Comparison of ENCODE assay signal across 12 cellular contexts in genomic region chr16:55501549-55502322, GRCh38. TPM values are rescaled to one million over a fixed set of nuclear protein-coding genes. Genes with fewer than 3 reads are reported as not detected.
A peak's percentile ranks its signal among the peaks of the same experiment; 100 is the strongest.
DNase-seq lines count a peak whose midpoint lies in the region; ATAC-seq, FAIRE-seq and TF ChIP-seq lines count a peak whose summit lies in the region.
"Had no signal": no experiment of that assay in that cellular context is flagged by ENCODE, and none has a peak within 500 bp of the region (broad histone marks: within the 10 kb centered on the region; RNA-seq: fewer than 3 reads in every experiment).

No MANE protein-coding gene starts in this region.

- no peak overlapping the region for H3K18ac ChIP-seq in mesendoderm (ENCODE audit: low read length)

- H3K79me1 ChIP-seq in mesendoderm (ENCODE audit: low read length): no peaks in the 10 kb centered on the region

- H3K4me2 ChIP-seq in mesendoderm (ENCODE audit: low read length): no peak overlapping the region

- peaks cover 21% of the 10 kb centered on the region for H3K36me3 ChIP-seq in brain microvascular endothelial cell (replicated peaks)
- H3K36me3 ChIP-seq in mesendoderm (ENCODE audit: control insufficient read depth, insufficient read depth, low read length): peaks cover 25% of the 10 kb centered on the region
- peaks cover 0 to 65% (median 14%) of the 10 kb centered on the region in 4 donors for H3K36me3 ChIP-seq in esophagus muscularis mucosa

- peaks cover 72% of the 10 kb centered on the region for H3K4me1 Mint-ChIP-seq in HFFc6 (ENCODE audit: low read depth)
- peaks cover 6% of the 10 kb centered on the region for H3K4me1 Mint-ChIP-seq in activated CD8-positive, alpha-beta T cell treated with anti-CD3 and anti-CD28 coated beads for 36 hours (ENCODE audit: low read depth)

- no peak for FAIRE-seq in H54 (lab: Jason Lieb, UNC)

- no peaks in the 10 kb centered on the region for H3K9me3 Mint-ChIP-seq in HFFc6
- H3K9me3 Mint-ChIP-seq in activated CD8-positive, alpha-beta T cell treated with anti-CD3 and anti-CD28 coated beads for 36 hours: no peaks in the 10 kb centered on the region

- H3K9ac ChIP-seq in mesendoderm (ENCODE audit: low read length): no peak overlapping the region

- peak; percentile 70 for TF ChIP-seq CTCF in HFFc6 (IDR thresholded peaks at IDR 0.05)
- peak; percentile 72 for TF ChIP-seq CTCF in brain microvascular endothelial cell (IDR thresholded peaks at IDR 0.05; ENCODE audit: low read depth, low read length, missing control alignments)
- TF ChIP-seq CTCF in activated CD8-positive, alpha-beta T cell treated with anti-CD3 and anti-CD28 coated beads for 36 hours (IDR thresholded peaks at IDR 0.05): no peak
- TF ChIP-seq CTCF in esophagus muscularis mucosa (IDR thresholded peaks at IDR 0.05): peak in 1 of 3 experiments; percentile 18

- H3K9me3 ChIP-seq in esophagus muscularis mucosa: no peaks in the 10 kb centered on the region
- H3K9me3 ChIP-seq: spleen had no signal

- H3K27me3 ChIP-seq in brain microvascular endothelial cell (replicated peaks) (no peaks in the 10 kb centered on the region), mesendoderm (ENCODE audit: insufficient read depth, low read length, poor library complexity) (no peaks in the 10 kb centered on the region), esophagus muscularis mucosa (no peaks in the 10 kb centered on the region)

- intact Hi-C loops in activated CD8-positive, alpha-beta T cell treated with anti-CD3 and anti-CD28 coated beads for 36 hours (cut with micrococcal nuclease): no loop called here
- intact Hi-C loops in esophagus muscularis mucosa (cut with DNase I): no loop called here

- no peak overlapping the region for H2BK15ac ChIP-seq in mesendoderm (replicated peaks; ENCODE audit: low read depth)

- peak overlapping the region; percentile 80 for H3K27ac Mint-ChIP-seq in HFFc6
- H3K27ac Mint-ChIP-seq in activated CD8-positive, alpha-beta T cell treated with anti-CD3 and anti-CD28 coated beads for 36 hours: no peak overlapping the region

- no peaks in the 10 kb centered on the region for H3K79me2 ChIP-seq in mesendoderm (ENCODE audit: control insufficient read depth, insufficient read depth, low read length)

- H4K8ac ChIP-seq in mesendoderm (ENCODE audit: low read depth, low read length): no peak overlapping the region

- no peak overlapping the region for H3K23ac ChIP-seq in mesendoderm (ENCODE audit: low read length)

- POLR2A ChIA-PET in activated CD8-positive, alpha-beta T cell treated with anti-CD3 and anti-CD28 coated beads for 36 hours (lab: Charles Lee): no interaction called here

- TF ChIP-seq EP300 in esophagus muscularis mucosa (IDR thresholded peaks at IDR 0.05): no peak

- in situ Hi-C loops in brain microvascular endothelial cell (cut with HindIII; ENCODE audit: low pct_ligation_motif_present, low sequenced_read_pairs): no loop called here

- no peak overlapping the region for H2BK5ac ChIP-seq in mesendoderm (ENCODE audit: low read length)

- H3K27me3 Mint-ChIP-seq in HFFc6 (ENCODE audit: insufficient read depth): no peaks in the 10 kb centered on the region; the same call in 1 of the 2 replicates
- H3K27me3 Mint-ChIP-seq in activated CD8-positive, alpha-beta T cell treated with anti-CD3 and anti-CD28 coated beads for 36 hours: peaks cover 1% of the 10 kb centered on the region

- no peak overlapping the region for H4K5ac ChIP-seq in mesendoderm (ENCODE audit: low read length)

- CTCF ChIA-PET in activated CD8-positive, alpha-beta T cell treated with anti-CD3 and anti-CD28 coated beads for 36 hours (lab: Charles Lee): interaction anchor here (1.0 to 1.7 kb wide), 3 partner anchors 30 to 816 kb away, joined by 3 to 9 read pairs (median 3); no protein-coding TSS in a partner anchor

- no peak for TF ChIP-seq POLR2A in esophagus muscularis mucosa (IDR thresholded peaks at IDR 0.05; ENCODE audit: low read depth)
- TF ChIP-seq POLR2A in H54 (IDR thresholded peaks at IDR 0.05; ENCODE audit: low read depth, low read length): no peak

- WGBS in mesendoderm (ENCODE audit: extremely low coverage, insufficient coverage, low lambda C conversion rate): no CpG with 5 or more reads among the region's 9 CpGs
- 92% methylated on average over 9 of the region's 9 CpGs for WGBS in esophagus muscularis mucosa

- peak; percentile 17 for DNase-seq in AG08395 (ENCODE audit: low spot score)
- DNase-seq in HFFc6: no peak
- no peak for DNase-seq in brain microvascular endothelial cell
- peak; percentile 36 for DNase-seq in mesendoderm
- no peak for DNase-seq in activated CD8-positive, alpha-beta T cell treated with anti-CD3 and anti-CD28 coated beads for 36 hours
- DNase-seq in esophagus muscularis mucosa (ENCODE audit: extremely low spot score): no peak
- DNase-seq in H54 (ENCODE audit: insufficient read length, low spot score): no peak
- no peak for DNase-seq in GDM1 (lab: John Stamatoyannopoulos, UW)
- DNase-seq: COR-L47; effector memory CD4-positive, alpha-beta T cell; kidney glomerular epithelial cell; spleen had no signal

- no peak overlapping the region for H3K4ac ChIP-seq in mesendoderm (ENCODE audit: low read depth, low read length)

- H3K4me1 ChIP-seq in mesendoderm (ENCODE audit: control insufficient read depth, low read depth, low read length) (no peaks in the 10 kb centered on the region), esophagus muscularis mucosa (peaks cover 40 to 53% (median 52%) of the 10 kb centered on the region in 4 donors)

- H2BK120ac ChIP-seq in mesendoderm (ENCODE audit: low read depth, low read length): no peak overlapping the region

- H3K27ac ChIP-seq in brain microvascular endothelial cell: no peak overlapping the region
- no peak overlapping the region for H3K27ac ChIP-seq in mesendoderm (ENCODE audit: low read depth, low read length)
- peak overlapping the region in 1 of 4 donors; percentile 42 for H3K27ac ChIP-seq in esophagus muscularis mucosa (replicated peaks in 1 of 4)

- H3K56ac ChIP-seq in mesendoderm (ENCODE audit: low read length): no peak overlapping the region

- peak overlapping the region; percentile 24 for H3K4me3 Mint-ChIP-seq in HFFc6
- H3K4me3 Mint-ChIP-seq in activated CD8-positive, alpha-beta T cell treated with anti-CD3 and anti-CD28 coated beads for 36 hours: no peak overlapping the region

- ATAC-seq in activated CD8-positive, alpha-beta T cell treated with anti-CD3 and anti-CD28 coated beads for 36 hours: no peak

- H3K4me3 ChIP-seq in brain microvascular endothelial cell (ENCODE audit: low read depth, low read length) (no peak overlapping the region), mesendoderm (ENCODE audit: low read length) (no peak overlapping the region), esophagus muscularis mucosa (no peak overlapping the region)
- H3K4me3 ChIP-seq: spleen had no signal

- no peak overlapping the region for H2AK5ac ChIP-seq in mesendoderm (ENCODE audit: low read length)

- peaks cover 46% of the 10 kb centered on the region for H3K36me3 Mint-ChIP-seq in HFFc6 (ENCODE audit: low read depth)
- no peaks in the 10 kb centered on the region for H3K36me3 Mint-ChIP-seq in activated CD8-positive, alpha-beta T cell treated with anti-CD3 and anti-CD28 coated beads for 36 hours (ENCODE audit: low read depth)

RNA-seq across cellular contexts. Expression of gene LPCAT2, which starts 7.1 kb away (rescaled TPM):
- total RNA-seq in HFFc6 (2021; fragmentation: NEBNext Ultra II Directional; extraction: Animal tissue kit (Norgen Biotek cat#: 25700)): 10 to 100 TPM; 22.3 to 36.1 (median 27.5) TPM
- polyA plus RNA-seq in mesendoderm (2013, experiment 1 of 2): 4.7 TPM
- 4.3 TPM for polyA plus RNA-seq in mesendoderm (2013, experiment 2 of 2)
- total RNA-seq in activated CD8-positive, alpha-beta T cell treated with anti-CD3 and anti-CD28 coated beads for 36 hours: under 1 TPM in 1 of 2 experiments, not detected in 1; 0.16 TPM
- 10 to 100 TPM in 3 of 4 donors, 1 to 10 TPM in 1; 9.6 to 12.9 (median 12.0) TPM for total RNA-seq in esophagus muscularis mucosa

RNA-seq across cellular contexts. Expression of gene MMP2, which starts 22.7 kb away (rescaled TPM):
- 100 to 1,000 TPM; 446 to 563 (median 511) TPM for total RNA-seq in HFFc6 (2021; fragmentation: NEBNext Ultra II Directional; extraction: Animal tissue kit (Norgen Biotek cat#: 25700))
- polyA plus RNA-seq in mesendoderm (2013, experiment 1 of 2): 49.5 TPM
- 47.4 TPM for polyA plus RNA-seq in mesendoderm (2013, experiment 2 of 2)
- not detected for total RNA-seq in activated CD8-positive, alpha-beta T cell treated with anti-CD3 and anti-CD28 coated beads for 36 hours
- 100 to 1,000 TPM; 211 to 368 (median 256) TPM for total RNA-seq in esophagus muscularis mucosa

Comparison
In these comparisons a context has a peak if more than half of its experiments do, and no peak if none do; other contexts are left out.
1. DNase-seq: peak in AG08395 (single experiment) and mesendoderm (single experiment); none in HFFc6 (single experiment), brain microvascular endothelial cell (single experiment), activated CD8-positive, alpha-beta T cell treated with anti-CD3 and anti-CD28 coated beads for 36 hours (single experiment), esophagus muscularis mucosa (single experiment), H54 (single experiment) and GDM1 (single experiment).
2. RNA of gene LPCAT2, which starts 7.1 kb away (total RNA-seq): 22.3 to 36.1 TPM in HFFc6 and 9.6 to 12.9 TPM in esophagus muscularis mucosa; 0.16 TPM in activated CD8-positive, alpha-beta T cell treated with anti-CD3 and anti-CD28 coated beads for 36 hours; every median in the first group is over 4 times any median in the second.
3. RNA of gene MMP2, which starts 22.7 kb away (total RNA-seq): 446 to 563 TPM in HFFc6 and 211 to 368 TPM in esophagus muscularis mucosa; not detected in activated CD8-positive, alpha-beta T cell treated with anti-CD3 and anti-CD28 coated beads for 36 hours; every median in the first group is over 100 times any median in the second.